In genomic region chr5:122465994-122466393, GRCh38 we compare ENCODE assay signal across 2 cellular contexts.
TF ChIP-seq lines count a peak whose summit lies in the region.

No MANE protein-coding gene starts in this region.

TF ChIP-seq in GM23338, 12 proteins besides CTCF, POLR2A, EP300 and RAD21 (continued from another document):
- no peak for TF ChIP-seq ETS1 (IDR thresholded peaks at IDR 0.05)
- TF ChIP-seq EZH2phosphoT487 (IDR thresholded peaks at IDR 0.05; ENCODE audit: unreplicated experiment): no peak
- TF ChIP-seq JUNB (IDR thresholded peaks at IDR 0.05; ENCODE audit: unreplicated experiment): no peak
- TF ChIP-seq EZH2 (IDR thresholded peaks at IDR 0.05; ENCODE audit: low read depth, unreplicated experiment): no peak
- no peak for TF ChIP-seq ZNF462 (CRISPR knock-in tag; IDR thresholded peaks at IDR 0.05)
- TF ChIP-seq REST (IDR thresholded peaks at IDR 0.05; ENCODE audit: unreplicated experiment): no peak

TF ChIP-seq in HEK293, 187 proteins besides CTCF, POLR2A, EP300 and RAD21 (continued from another document):
- TF ChIP-seq MEIS1 (CRISPR knock-in tag; IDR thresholded peaks at IDR 0.05; ENCODE audit: borderline replicate concordance) (no peak), ZNF239 (tag by site-specific recombination; IDR thresholded peaks at IDR 0.05) (no peak), ZNF843 (tag by site-specific recombination; IDR thresholded peaks at IDR 0.05) (peak; percentile 58; the same call in 1 of the 2 replicates), ZBTB44 (tag by site-specific recombination; IDR thresholded peaks at IDR 0.05) (peak; percentile 69), OSR2 (tag by site-specific recombination; IDR thresholded peaks at IDR 0.05) (peak; percentile 44; the same call in 1 of the 2 replicates), IKZF3 (tag by site-specific recombination; IDR thresholded peaks at IDR 0.05) (0 out of 2 replicates have a peak, but pooled peaks have one; percentile 47)
TF ChIP-seq in HEK293: peak in this region for 5.
